In genomic region chr12:65937181-65937641, GRCh38 we compare ENCODE assay signal across 15 cellular contexts.
A peak's percentile ranks its signal among the peaks of the same experiment; 100 is the strongest.
DNase-seq lines count a peak whose midpoint lies in the region; ATAC-seq, FAIRE-seq and TF ChIP-seq lines count a peak whose summit lies in the region.
"Had no signal": no experiment of that assay in that cellular context is flagged by ENCODE, and none has a peak within 500 bp of the region (broad histone marks: within the 10 kb centered on the region; RNA-seq: fewer than 3 reads in every experiment).

No MANE protein-coding gene starts in this region.

- H2AFZ ChIP-seq in endothelial cell of umbilical vein (ENCODE audit: low read depth, low read length) = no peak overlapping the region

- H3K27ac ChIP-seq in endothelial cell of umbilical vein (ENCODE audit: insufficient read depth, low read depth, low read length) = peak overlapping the region; percentile 96

- H3K4me3 Mint-ChIP-seq in HFFc6 (peak overlapping the region; percentile 67), mesothelial cell of epicardium (no peak overlapping the region)

- dilution Hi-C loops in endothelial cell of umbilical vein (cut with MboI; ENCODE audit: extremely low pct_ligation_motif_present, low sequenced_read_pairs) = no loop called here

- H3K9me1 ChIP-seq in endothelial cell of umbilical vein (replicated peaks; ENCODE audit: control insufficient read depth, extremely low read depth, insufficient read depth, low read length) = no peaks in the 10 kb centered on the region

- peaks cover 0 to 2% of the 10 kb centered on the region in 2 experiments for H3K36me3 ChIP-seq in endothelial cell of umbilical vein (ENCODE audit: control insufficient read depth in 2 of 2, extremely low read depth in 1 of 2, insufficient read depth in 2 of 2, low read length in 2 of 2)
- H3K36me3 ChIP-seq: BE2C had no signal

- H3K4me3 ChIP-seq in AG09309 (ENCODE audit: control insufficient read depth, low read depth, low read length) (no peak overlapping the region), endothelial cell of umbilical vein (replicated peaks in 1 of 3; ENCODE audit: insufficient read depth in 1 of 3, low read depth in 1 of 3, low read length in 3 of 3) (no peak overlapping the region)

- peaks cover 62% of the 10 kb centered on the region for H3K79me2 ChIP-seq in endothelial cell of umbilical vein (ENCODE audit: control insufficient read depth, insufficient read depth, low read length)

- CTCF ChIA-PET in endothelial cell of umbilical vein (lab: Charles Lee) = interaction anchor here (2.9 to 3.1 kb wide), 2 partner anchors 9 to 44 kb away, joined by 14 to 17 read pairs; no protein-coding TSS in a partner anchor

- POLR2A ChIA-PET in endothelial cell of umbilical vein (lab: Charles Lee) = no interaction called here

- FAIRE-seq in endothelial cell of umbilical vein (lab: Jason Lieb, UNC) = no peak
- FAIRE-seq: colon had no signal

- TF ChIP-seq POLR2A in endothelial cell of umbilical vein (IDR thresholded peaks at IDR 0.05; ENCODE audit: low read depth, low read length) = no peak

- H3K4me1 Mint-ChIP-seq in HFFc6 (ENCODE audit: low read depth) (peaks cover 100% of the 10 kb centered on the region), mesothelial cell of epicardium (peaks cover 78% of the 10 kb centered on the region)

- no TSS peak for BruUV-seq in endothelial cell of umbilical vein (replicated peaks; lab: Mats Ljungman, UMichigan)

- peak overlapping the region; percentile 83 for H3K27ac Mint-ChIP-seq in HFFc6
- peak overlapping the region; percentile 90 for H3K27ac Mint-ChIP-seq in mesothelial cell of epicardium

- H3K27me3 ChIP-seq in endothelial cell of umbilical vein (ENCODE audit: control insufficient read depth in 2 of 2, insufficient read depth in 2 of 2, low read length in 2 of 2) = no peaks in the 10 kb centered on the region
- H3K27me3 ChIP-seq: BE2C had no signal

- H3K9me3 Mint-ChIP-seq in HFFc6 (no peaks in the 10 kb centered on the region), mesothelial cell of epicardium (no peaks in the 10 kb centered on the region)

- ATAC-seq in GM21390 (IDR thresholded peaks at IDR 0.05; ENCODE audit: unreplicated experiment) = no peak
- ATAC-seq in HG03175 (IDR thresholded peaks at IDR 0.05; ENCODE audit: unreplicated experiment) = no peak

- H3K27me3 Mint-ChIP-seq in HFFc6 (ENCODE audit: insufficient read depth) = peaks cover 11% of the 10 kb centered on the region
- no peaks in the 10 kb centered on the region for H3K27me3 Mint-ChIP-seq in mesothelial cell of epicardium (ENCODE audit: low read depth)

- H3K36me3 Mint-ChIP-seq in HFFc6 (ENCODE audit: low read depth) (peaks cover 40% of the 10 kb centered on the region), mesothelial cell of epicardium (peaks cover 6% of the 10 kb centered on the region)

- no peak for TF ChIP-seq CTCF in AG09309 (IDR thresholded peaks at IDR 0.05; ENCODE audit: control insufficient read depth, insufficient read depth, low read depth, low read length, missing control alignments)
- no peak for TF ChIP-seq CTCF in HFFc6 (IDR thresholded peaks at IDR 0.05)
- TF ChIP-seq CTCF in endothelial cell of umbilical vein (IDR thresholded peaks at IDR 0.05; ENCODE audit: extremely low read depth in 1 of 2, insufficient read depth in 1 of 2, low read depth in 1 of 2, low read length in 2 of 2) = no peak
- TF ChIP-seq CTCF in mesothelial cell of epicardium (IDR thresholded peaks at IDR 0.05; ENCODE audit: unreplicated experiment) = no peak

- no peaks in the 10 kb centered on the region for H4K20me1 ChIP-seq in endothelial cell of umbilical vein (replicated peaks; ENCODE audit: control insufficient read depth, extremely low read depth, insufficient read depth, low read length)

- intact Hi-C loops in endothelial cell of umbilical vein (cut with micrococcal nuclease) = loop anchor here (2.0 kb wide), 2 partner anchors 46 to 334 kb away; no protein-coding TSS in a partner anchor

- H3K4me1 ChIP-seq in endothelial cell of umbilical vein (ENCODE audit: control insufficient read depth, extremely low read depth, insufficient read depth, low read length) = peaks cover 77% of the 10 kb centered on the region
- H3K4me1 ChIP-seq: BE2C had no signal

- no peak overlapping the region for H3K9ac ChIP-seq in endothelial cell of umbilical vein (replicated peaks; ENCODE audit: extremely low read depth, insufficient read depth, low read length)

- DNase-seq in AG09309 (ENCODE audit: low read depth) = peak; percentile 83
- DNase-seq in HFFc6 = peak; percentile 76
- no peak for DNase-seq in endothelial cell of umbilical vein (ENCODE audit: low read depth, low spot score)
- no peak for DNase-seq in mesothelial cell of epicardium (ENCODE audit: low spot score in 2 of 2, unreplicated experiment in 2 of 2)
- no peak for DNase-seq in effector CD4-positive, alpha-beta T cell
- DNase-seq in SIG-M5 treated with dmso at 0.1 percent for 504 hours (lab: John Stamatoyannopoulos, UW; ENCODE audit: unreplicated experiment) = no peak
- DNase-seq: activated naive CD4-positive, alpha-beta T cell treated with Interleukin-2 at 50 U/mL for 16 hours; BE2C; GDM1; NCI-H2171; stimulated activated CD4-positive, alpha-beta T cell treated with anti-CD3 and anti-CD28 coated beads, Interleukin-2, amount 100 ng/mL, for 24 hours; T-helper 9 cell had no signal

- H3K9me3 ChIP-seq in endothelial cell of umbilical vein (replicated peaks; ENCODE audit: control insufficient read depth, insufficient read depth, low read length) = no peaks in the 10 kb centered on the region
- H3K9me3 ChIP-seq: BE2C had no signal

- no peak overlapping the region for H3K4me2 ChIP-seq in endothelial cell of umbilical vein (ENCODE audit: insufficient read depth, low read length)

TF ChIP-seq in endothelial cell of umbilical vein, 7 proteins besides CTCF, POLR2A, EP300 and RAD21:
- TF ChIP-seq JUN (IDR thresholded peaks at IDR 0.05; ENCODE audit: borderline replicate concordance, insufficient read depth, insufficient read length, low read depth) (no peak), FOS (IDR thresholded peaks at IDR 0.05; ENCODE audit: borderline replicate concordance, insufficient read depth, low read length) (no peak), MAX (IDR thresholded peaks at IDR 0.05; ENCODE audit: insufficient read depth, insufficient read length) (no peak), POLR2AphosphoS5 (IDR thresholded peaks at IDR 0.05; ENCODE audit: insufficient read depth, low read depth, low read length) (no peak)

Comparison
In these comparisons a context has a peak if more than half of its experiments do, and no peak if none do; other contexts are left out.
1. DNase-seq: peak in AG09309 (single experiment) and HFFc6 (single experiment); none in endothelial cell of umbilical vein (single experiment), mesothelial cell of epicardium (0 of 2), effector CD4-positive, alpha-beta T cell (single experiment) and SIG-M5 treated with dmso at 0.1 percent for 504 hours (single experiment).